18 cellular contexts compared by ENCODE assay signal in the genomic region with DNA sequence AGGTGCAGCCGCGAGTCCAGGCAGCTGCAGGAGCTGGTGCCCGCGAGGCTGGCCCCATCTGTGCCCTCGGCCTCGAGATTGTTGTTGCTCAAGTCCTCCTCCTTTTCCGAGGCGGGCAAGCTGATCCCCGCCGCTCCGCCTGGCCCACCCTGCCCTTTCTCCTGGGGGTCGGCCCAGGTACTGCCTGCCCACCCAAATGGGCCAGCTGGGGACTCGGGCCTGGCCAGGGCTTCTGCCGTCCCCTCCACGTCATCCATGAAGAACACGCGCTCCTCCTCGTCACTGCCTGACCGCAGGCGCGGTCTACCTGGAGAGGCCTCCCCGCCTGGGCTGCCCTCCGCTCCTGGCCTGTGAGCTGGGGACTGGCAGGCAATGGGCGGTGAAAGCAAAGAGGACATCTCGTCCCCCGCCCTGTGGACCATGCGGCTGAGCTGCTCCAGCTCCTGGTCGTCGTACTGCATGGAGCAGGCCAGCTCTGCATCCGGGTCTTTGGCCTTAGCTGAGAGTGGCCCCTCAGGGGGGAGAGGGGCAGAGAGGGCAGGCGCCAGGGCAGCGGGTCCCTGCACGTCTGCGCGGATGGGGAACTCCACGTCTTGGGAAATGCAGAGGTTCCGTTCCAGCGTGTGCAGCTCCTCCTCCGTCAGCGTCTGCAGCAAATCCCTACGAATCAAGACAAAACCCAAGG. TPM values are rescaled to one million over a fixed set of nuclear protein-coding genes. Genes with fewer than 3 reads are reported as not detected.
DNase-seq lines count a peak whose midpoint lies in the region; ATAC-seq, FAIRE-seq and TF ChIP-seq lines count a peak whose summit lies in the region.
"Had no signal": no experiment of that assay in that cellular context is flagged by ENCODE, and none has a peak within 500 bp of the region (broad histone marks: within the 10 kb centered on the region; RNA-seq: fewer than 3 reads in every experiment).

No MANE protein-coding gene starts in this region.

- WGBS in H1 (ENCODE audit: extremely low coverage in 1 of 2, insufficient coverage in 1 of 2, insufficient read length in 1 of 2, insufficient replicate concordance in 2 of 2, low coverage in 1 of 2, low lambda C conversion rate in 2 of 2, missing lambda C conversion rate in 1 of 2), 2 experiments: 95% methylated on average over 32 of the region's 41 CpGs; no CpG with 5 or more reads in 1 of the 2 experiments
- WGBS in prostate gland: 89% methylated on average over 41 of the region's 41 CpGs

- no peak for ATAC-seq in WTC11

- DNase-seq in AG08395 (ENCODE audit: low spot score) (peak; percentile 0), D341Med (ENCODE audit: low spot score) (peak; percentile 24), H1 (ENCODE audit: low read depth in 1 of 2, low spot score in 2 of 2) (no peak), osteocyte (ENCODE audit: extremely low spot score, unreplicated experiment) (peak; percentile 80), prostate gland (ENCODE audit: low spot score) (no peak), GM12891 (ENCODE audit: insufficient read length, low spot score) (no peak), WTC11 (ENCODE audit: low spot score) (no peak), RWPE1 (ENCODE audit: low spot score) (no peak)
- DNase-seq: AML-193; Caco-2; CD4-positive, CD25-positive, alpha-beta regulatory T cell; HCEC 1CT; NCI-H1048; NCI-H1436 treated with DMSO at 0.1 percent for 48 hours; NCI-H2081; NCI-H524; Right ventricle myocardium superior had no signal

- no peak overlapping the region for H2BK12ac ChIP-seq in H1 (ENCODE audit: low read depth, low read length)

- H3K27me3 ChIP-seq in H1 (replicated peaks in 1 of 4; ENCODE audit: control insufficient read depth in 3 of 4, extremely low read depth in 1 of 4, insufficient read depth in 3 of 4, low read length in 3 of 4) (no peaks in the 10 kb centered on the region; a peak in 1 of 7 replicates), prostate gland (replicated peaks; ENCODE audit: insufficient read depth) (no peaks in the 10 kb centered on the region)
- H3K27me3 ChIP-seq: Peyer's patch had no signal

- H3K23ac ChIP-seq in H1 (ENCODE audit: insufficient read length): no peak overlapping the region

- H3K18ac ChIP-seq in H1 (ENCODE audit: extremely low read depth, low read length): no peak overlapping the region

- no peaks in the 10 kb centered on the region for H3K79me1 ChIP-seq in H1 (ENCODE audit: low read depth, low read length)

- no peak overlapping the region for H2BK120ac ChIP-seq in H1 (replicated peaks; ENCODE audit: low read depth, low read length)

- H2AK5ac ChIP-seq in H1 (ENCODE audit: low read depth, low read length): no peak overlapping the region

- POLR2A ChIA-PET in H1 (lab: Charles Lee; ENCODE audit: partially characterized antibody): interaction anchor here (0.8 to 1.4 kb wide), 2 partner anchors 16 to 47 kb away, joined by 3 to 4 read pairs; no protein-coding TSS in a partner anchor
- POLR2A ChIA-PET in WTC11 (lab: Charles Lee): no interaction called here
- POLR2A ChIA-PET in RWPE1 (lab: Yijun Ruan, JAX; ENCODE audit: low non-redundant PET): no interaction called here

- no peak overlapping the region for H3K4me2 ChIP-seq in H1 (ENCODE audit: insufficient read depth in 1 of 2, low read depth in 2 of 2, low read length in 2 of 2)

- H3K4me1 Mint-ChIP-seq in osteocyte (ENCODE audit: unreplicated experiment): no peaks in the 10 kb centered on the region
- H3K4me1 Mint-ChIP-seq in WTC11: no peaks in the 10 kb centered on the region

- no peak overlapping the region for H3K9ac ChIP-seq in H1 (replicated peaks in 1 of 4; ENCODE audit: extremely low read depth in 1 of 4, low read depth in 3 of 4, low read length in 3 of 4)

- H3K9me3 Mint-ChIP-seq in osteocyte (ENCODE audit: unreplicated experiment): peaks cover 17% of the 10 kb centered on the region
- H3K9me3 Mint-ChIP-seq in WTC11: peaks cover 30% of the 10 kb centered on the region

- H3K27ac ChIP-seq in H1 (ENCODE audit: low read depth, low read length): no peak overlapping the region
- no peak overlapping the region for H3K27ac ChIP-seq in prostate gland
- no peak overlapping the region for H3K27ac ChIP-seq in RWPE1
- H3K27ac ChIP-seq: Peyer's patch had no signal

- intact Hi-C loops in prostate gland (cut with DNase I): no loop called here

- CTCF ChIA-PET in H1 (lab: Charles Lee; ENCODE audit: partially characterized antibody): interaction anchor here (0.6 to 1.7 kb wide), 7 partner anchors 9 to 463 kb away, joined by 3 to 8 read pairs (median 4); no protein-coding TSS in a partner anchor
- CTCF ChIA-PET in WTC11 (lab: Charles Lee): interaction anchor here (0.6 to 1.6 kb wide), 3 partner anchors 56 to 114 kb away, joined by 3 to 7 read pairs (median 3); a partner anchor contains a TSS
- CTCF ChIA-PET in RWPE1 (lab: Yijun Ruan, JAX): no interaction called here

- no peak overlapping the region for H3K4me3 ChIP-seq in H1 (ENCODE audit: extremely low read depth in 1 of 4, insufficient read depth in 2 of 4, low read depth in 3 of 4, low read length in 4 of 4)
- no peak overlapping the region for H3K4me3 ChIP-seq in prostate gland
- H3K4me3 ChIP-seq: Peyer's patch had no signal

- H3K56ac ChIP-seq in H1 (replicated peaks; ENCODE audit: insufficient read length, low read depth, low read length): no peak overlapping the region

- H4K5ac ChIP-seq in H1 (ENCODE audit: insufficient read length, low read depth, low read length): no peak overlapping the region

- peaks cover 9% of the 10 kb centered on the region for H3K36me3 Mint-ChIP-seq in osteocyte (ENCODE audit: unreplicated experiment)
- peaks cover 14% of the 10 kb centered on the region for H3K36me3 Mint-ChIP-seq in WTC11

- H2BK20ac ChIP-seq in H1 (ENCODE audit: low read length): no peak overlapping the region

- H4K91ac ChIP-seq in H1 (replicated peaks; ENCODE audit: insufficient read length, low read length): no peak overlapping the region

- TF ChIP-seq POLR2A in H1 (IDR thresholded peaks at IDR 0.05; ENCODE audit: control extremely low read depth in 1 of 2, low read depth in 2 of 2, low read length in 2 of 2) (no peak), prostate gland (IDR thresholded peaks at IDR 0.05) (no peak), GM12891 (IDR thresholded peaks at IDR 0.05; ENCODE audit: low read depth, low read length) (no peak)

- no peak overlapping the region for H3K27ac Mint-ChIP-seq in osteocyte (ENCODE audit: unreplicated experiment)
- no peak overlapping the region for H3K27ac Mint-ChIP-seq in WTC11
- H3K27ac Mint-ChIP-seq: CD4-positive, CD25-positive, alpha-beta regulatory T cell had no signal

- H3K14ac ChIP-seq in H1 (ENCODE audit: insufficient read length): no peak overlapping the region

- H3K4ac ChIP-seq in H1 (replicated peaks; ENCODE audit: insufficient read length, low read depth, low read length): no peak overlapping the region

- H3K4me3 Mint-ChIP-seq in osteocyte (ENCODE audit: unreplicated experiment) (no peak overlapping the region), WTC11 (no peak overlapping the region)
- H3K4me3 Mint-ChIP-seq: CD4-positive, CD25-positive, alpha-beta regulatory T cell had no signal

- no peak overlapping the region for H2BK5ac ChIP-seq in H1 (ENCODE audit: low read depth, low read length)

- FAIRE-seq in H1 (lab: Jason Lieb, UNC) (no peak), GM12891 (lab: Jason Lieb, UNC) (no peak)

- H3K36me3 ChIP-seq in H1 (ENCODE audit: control insufficient read depth in 2 of 4, insufficient read depth in 4 of 4, low read length in 3 of 4) (no peaks in the 10 kb centered on the region), prostate gland (no peaks in the 10 kb centered on the region)

- peak overlapping the region; percentile 80 for H4K8ac ChIP-seq in H1 (ENCODE audit: extremely low read depth, insufficient read depth, low read length)

- TF ChIP-seq RAD21 in H1 (IDR thresholded peaks at IDR 0.05 in 1 of 2, conservative IDR thresholded peaks at IDR 0.05 in 1 of 2; ENCODE audit: low read depth in 2 of 2, low read length in 2 of 2): no peak

- no peaks in the 10 kb centered on the region for H3K23me2 ChIP-seq in H1 (ENCODE audit: low read depth, low read length)

- H4K20me1 ChIP-seq in H1 (replicated peaks in 1 of 2; ENCODE audit: control insufficient read depth in 1 of 2, insufficient read depth in 2 of 2, low read length in 2 of 2): no peaks in the 10 kb centered on the region

- H3K79me2 ChIP-seq in H1 (ENCODE audit: control insufficient read depth in 1 of 2, insufficient read depth in 2 of 2, low read length in 2 of 2): no peaks in the 10 kb centered on the region

- H3K27me3 Mint-ChIP-seq in osteocyte (ENCODE audit: unreplicated experiment) (peaks cover 11% of the 10 kb centered on the region), WTC11 (ENCODE audit: low read depth) (no peaks in the 10 kb centered on the region; the same call in 1 of the 2 replicates)
- H3K27me3 Mint-ChIP-seq: CD4-positive, CD25-positive, alpha-beta regulatory T cell had no signal

- H2BK15ac ChIP-seq in H1 (ENCODE audit: low read length): no peak overlapping the region

- H3K4me1 ChIP-seq in H1 (replicated peaks in 1 of 4; ENCODE audit: control insufficient read depth in 3 of 4, insufficient read depth in 4 of 4, low read length in 3 of 4): no peaks in the 10 kb centered on the region; a peak in 1 of 7 replicates
- H3K4me1 ChIP-seq in prostate gland (replicated peaks): no peaks in the 10 kb centered on the region
- H3K4me1 ChIP-seq: Caco-2, Peyer's patch had no signal

- H2AFZ ChIP-seq in H1 (ENCODE audit: low read length): no peak overlapping the region; the same call in 1 of the 2 replicates

- peaks cover 0 to 3% of the 10 kb centered on the region in 2 experiments; a peak in 1 of 4 replicates for H3K9me3 ChIP-seq in H1 (ENCODE audit: insufficient read depth in 2 of 2, low read depth in 1 of 2, low read length in 1 of 2)
- no peaks in the 10 kb centered on the region for H3K9me3 ChIP-seq in prostate gland
- H3K9me3 ChIP-seq: Peyer's patch had no signal

- no peak for TF ChIP-seq CTCF in H1 (IDR thresholded peaks at IDR 0.05; ENCODE audit: control extremely low read depth in 1 of 3, insufficient read depth in 1 of 3, low read depth in 1 of 3, low read length in 3 of 3)
- TF ChIP-seq CTCF in osteocyte (IDR thresholded peaks at IDR 0.05): no peak
- TF ChIP-seq CTCF in prostate gland (IDR thresholded peaks at IDR 0.05): no peak
- TF ChIP-seq CTCF in WTC11 (IDR thresholded peaks at IDR 0.05): no peak
- TF ChIP-seq CTCF in RWPE1 (conservative IDR thresholded peaks at IDR 0.05; ENCODE audit: low read depth): no peak

- TF ChIP-seq EP300 in H1 (IDR thresholded peaks at IDR 0.05; ENCODE audit: borderline replicate concordance in 1 of 2, low read depth in 2 of 2, low read length in 2 of 2): no peak

RNA-seq across cellular contexts. Expression of a gene that starts 43.1 kb away (rescaled TPM):
- 20.8 and 24.6 TPM in 2 replicates for total RNA-seq in H1 (2021; fragmentation: NEBNext Ultra II Directional; extraction: Animal tissue kit (Norgen Biotek cat#: 25700))
- 18.0 and 24.1 TPM in 2 replicates for polyA plus RNA-seq in H1 (2011; rRNA removed)
- 17.9 TPM for polyA plus RNA-seq in H1 (2011; cell fraction: cytosol; rRNA removed)
- 40.1 TPM for polyA plus RNA-seq in H1 (2011; cell fraction: nucleus; rRNA removed)
- 14.9 to 16.5 TPM (median 15.7 TPM) in 4 replicates for polyA plus RNA-seq in H1 (2012, experiment 1 of 2)
- polyA plus RNA-seq in H1 (2012, experiment 2 of 2): 16.5 TPM
- polyA plus RNA-seq in H1 (2013, experiment 1 of 2): 13.4 TPM
- polyA plus RNA-seq in H1 (2013, experiment 2 of 2): 14.2 TPM
- polyA minus RNA-seq in H1 (2011; rRNA and poly(A)+ RNA removed): 12.7 and 13.1 TPM in 2 replicates
- polyA minus RNA-seq in H1 (2011; cell fraction: cytosol; rRNA and poly(A)+ RNA removed): 13.5 TPM
- polyA minus RNA-seq in H1 (2011; cell fraction: nucleus; rRNA and poly(A)+ RNA removed): 15.7 TPM
- total RNA-seq in osteocyte (74.9 and 81.5 TPM in 2 replicates), prostate gland (10 to 100 TPM; 63.4 to 81.1 TPM), WTC11 (2021) (17.7 to 22.7 TPM (median 20.4 TPM) in 3 replicates)
- 14.1 TPM for polyA plus RNA-seq in GM12891 (2012; ENCODE audit: low read depth, missing spikeins)

Comparison
In these comparisons a context has a peak if more than half of its experiments do, and no peak if none do; other contexts are left out.
1. DNase-seq: peak in AG08395 (single experiment), D341Med (single experiment) and osteocyte (single experiment); none in H1 (0 of 2), prostate gland (single experiment), GM12891 (single experiment), WTC11 (single experiment) and RWPE1 (single experiment).